In the genomic region with DNA sequence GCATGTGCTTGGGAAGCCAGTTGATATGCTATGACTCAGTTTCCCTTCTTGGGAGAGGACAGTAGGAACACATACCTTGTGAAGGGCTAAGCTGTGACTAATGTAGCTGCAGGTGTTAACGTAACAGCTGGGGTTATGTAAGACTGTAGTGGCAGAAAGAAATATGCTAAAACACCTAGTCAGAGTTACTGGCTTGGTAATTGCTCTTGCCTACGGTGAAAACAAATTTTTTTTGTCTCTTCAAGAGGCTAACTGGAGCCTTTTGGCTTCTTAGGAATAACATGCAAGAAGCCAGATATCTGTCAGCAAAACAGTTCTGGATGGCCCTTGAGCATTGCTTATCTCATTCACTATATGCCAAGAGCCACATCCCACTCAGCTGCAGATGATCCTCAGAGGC, we compare ENCODE assay signal across 8 cellular contexts. TPM values are rescaled to one million over a fixed set of nuclear protein-coding genes. Genes with fewer than 3 reads are reported as not detected.
DNase-seq lines count a peak whose midpoint lies in the region; ATAC-seq and TF ChIP-seq lines count a peak whose summit lies in the region.

No MANE protein-coding gene starts in this region.

- TF ChIP-seq CTCF in IMR-90 (conservative IDR thresholded peaks at IDR 0.05; ENCODE audit: low read depth, low read length) = no peak
- TF ChIP-seq CTCF in breast epithelium (IDR thresholded peaks at IDR 0.05) = no peak

- H4K20me1 ChIP-seq in IMR-90 (ENCODE audit: insufficient read depth, low read length) = peaks cover 37% of the 10 kb centered on the region

- H3K14ac ChIP-seq in IMR-90 (replicated peaks; ENCODE audit: low read depth, low read length) = peak overlapping the region; percentile 87

- H3K9ac ChIP-seq in IMR-90 (ENCODE audit: low read depth, low read length) (peak overlapping the region; percentile 79; the same call in 1 of the 2 replicates), muscle layer of colon (ENCODE audit: low read length) (peak overlapping the region; percentile 39)

- DNase-seq in IMR-90 (no peak), breast epithelium (ENCODE audit: low spot score in 2 of 2) (no peak), nucleus accumbens (lab: John Stamatoyannopoulos, UW) (no peak)
- no peak for DNase-seq in stimulated activated CD4-positive, alpha-beta T cell treated with anti-CD3 and anti-CD28 coated beads, Interleukin-15, amount 100 ng/mL, for 24 hours
- no peak for DNase-seq in activated effector memory CD4-positive, alpha-beta T cell treated with Interleukin-2 at 50 U/mL for 16 hours

- intact Hi-C loops in IMR-90 (cut with micrococcal nuclease) (loop anchor here (10.0 kb wide), 1 partner anchor 171 kb away; no protein-coding TSS in a partner anchor), breast epithelium (cut with DNase I; ENCODE audit: low total_unique reads) (no loop called here)

- H2BK15ac ChIP-seq in IMR-90 (ENCODE audit: low read depth, low read length) = 0 out of 3 replicates have a peak overlapping the region, but pooled peaks have one; percentile 13

- H3K9me3 ChIP-seq in IMR-90 (ENCODE audit: control insufficient read depth, insufficient read depth, low read length) (no peaks in the 10 kb centered on the region), breast epithelium (no peaks in the 10 kb centered on the region), muscle layer of colon (ENCODE audit: low read length) (no peaks in the 10 kb centered on the region)

- H3K27ac ChIP-seq in ACC112 (ENCODE audit: low read depth, low read length) (peak overlapping the region; percentile 65), IMR-90 (ENCODE audit: insufficient read depth, low read length) (no peak overlapping the region), breast epithelium (peak overlapping the region; percentile 89 to 93), muscle layer of colon (ENCODE audit: low read depth, low read length) (no peak overlapping the region)

- 17% methylated on average over 1 of the region's 2 CpGs; no CpG with 5 or more reads in 1 of the 2 experiments for WGBS in IMR-90 (ENCODE audit: extremely low coverage in 2 of 2, insufficient read length in 1 of 2), 2 experiments

- peak overlapping the region; percentile 91 for H3K4ac ChIP-seq in IMR-90 (ENCODE audit: low read depth, low read length)

- peaks cover 16% of the 10 kb centered on the region for H3K9me1 ChIP-seq in IMR-90 (ENCODE audit: insufficient read depth, low read length)

- no peak for TF ChIP-seq RAD21 in IMR-90 (IDR thresholded peaks at IDR 0.05; ENCODE audit: low read length)

- dilution Hi-C loops in IMR-90 (cut with HindIII; ENCODE audit: low sequenced_read_pairs, unreplicated experiment) = no loop called here

- no peak overlapping the region; the same call in 1 of the 2 replicates for H3K18ac ChIP-seq in IMR-90 (ENCODE audit: low read depth, low read length)

- peak overlapping the region; percentile 82 for H2AK5ac ChIP-seq in IMR-90 (ENCODE audit: low read depth, low read length)

- peak overlapping the region; percentile 96 for H3K23ac ChIP-seq in IMR-90 (ENCODE audit: low read depth, low read length)

- H3K4me3 ChIP-seq in ACC112 (ENCODE audit: low read depth, low read length) (peak overlapping the region; percentile 92), IMR-90 (ENCODE audit: insufficient read depth, low read depth, low read length) (peak overlapping the region; percentile 80), breast epithelium (peak overlapping the region; percentile 74 to 93 (median 88)), muscle layer of colon (ENCODE audit: low read depth in 1 of 2, low read length in 2 of 2) (peak overlapping the region; percentile 75 to 93)

- H2AFZ ChIP-seq in ACC112 (ENCODE audit: low read length, unreplicated experiment) (no peak overlapping the region), IMR-90 (replicated peaks; ENCODE audit: low read length, poor library complexity) (no peak overlapping the region)

- TF ChIP-seq POLR2A in IMR-90 (IDR thresholded peaks at IDR 0.05; ENCODE audit: low read depth, low read length) = no peak
- no peak for TF ChIP-seq POLR2A in breast epithelium (IDR thresholded peaks at IDR 0.05)

- peaks cover 18 to 64% of the 10 kb centered on the region in 2 experiments; a peak in 3 of 4 replicates for H3K79me1 ChIP-seq in IMR-90 (ENCODE audit: low read depth in 1 of 2, low read length in 2 of 2)

- in situ Hi-C loops in IMR-90 (cut with MboI; ENCODE audit: low sequenced_read_pairs) = no loop called here

- peak overlapping the region; percentile 78 for H2BK5ac ChIP-seq in IMR-90 (ENCODE audit: low read depth, low read length, poor library complexity, severe bottlenecking)

- 0 out of 4 replicates have a peak overlapping the region, but pooled peaks of 1 of the 2 experiments have one; percentile 53 for H4K8ac ChIP-seq in IMR-90 (ENCODE audit: low read depth in 2 of 2, low read length in 2 of 2)

- peak overlapping the region; percentile 34 for H2AK9ac ChIP-seq in IMR-90 (replicated peaks; ENCODE audit: low read depth, low read length, poor library complexity)

- no peaks in the 10 kb centered on the region for H3K36me3 ChIP-seq in ACC112 (ENCODE audit: insufficient read depth, low read length)
- H3K36me3 ChIP-seq in IMR-90 (ENCODE audit: control insufficient read depth, insufficient read depth, low read length) = no peaks in the 10 kb centered on the region
- no peaks in the 10 kb centered on the region for H3K36me3 ChIP-seq in breast epithelium
- no peaks in the 10 kb centered on the region for H3K36me3 ChIP-seq in muscle layer of colon (ENCODE audit: insufficient read depth, low read length)

- H3K27me3 ChIP-seq in ACC112 (ENCODE audit: insufficient read depth, low read length) = no peaks in the 10 kb centered on the region
- H3K27me3 ChIP-seq in IMR-90 (ENCODE audit: control insufficient read depth, insufficient read depth, low read length) = no peaks in the 10 kb centered on the region
- H3K27me3 ChIP-seq in breast epithelium = no peaks in the 10 kb centered on the region
- no peaks in the 10 kb centered on the region for H3K27me3 ChIP-seq in muscle layer of colon (ENCODE audit: control insufficient read depth in 1 of 2, insufficient read depth in 2 of 2, low read length in 2 of 2)

- H2BK20ac ChIP-seq in IMR-90 (ENCODE audit: low read depth, low read length) = no peak overlapping the region

- H3K4me1 ChIP-seq in ACC112 (ENCODE audit: control insufficient read depth, insufficient read depth, low read length, unreplicated experiment) (peaks cover 65% of the 10 kb centered on the region), IMR-90 (ENCODE audit: control insufficient read depth, insufficient read depth, low read length) (peaks cover 21% of the 10 kb centered on the region), breast epithelium (peaks cover 5 to 15% of the 10 kb centered on the region in 2 donors), muscle layer of colon (ENCODE audit: insufficient read depth, low read length) (peaks cover 61% of the 10 kb centered on the region)

- BruUV-seq in IMR-90 (replicated peaks; lab: Mats Ljungman, UMichigan) = no TSS peak

- CTCF ChIA-PET in IMR-90 (lab: Yijun Ruan, JAX) = no interaction called here

- H3K79me2 ChIP-seq in ACC112 (ENCODE audit: control insufficient read depth, insufficient read depth, low read length, unreplicated experiment) = peaks cover 48% of the 10 kb centered on the region

- no peak overlapping the region for H3K56ac ChIP-seq in IMR-90 (ENCODE audit: extremely low read depth, insufficient read depth, low read length)

- H4K91ac ChIP-seq in IMR-90 (ENCODE audit: insufficient read depth, low read depth, low read length) = peak overlapping the region; percentile 70

- peak overlapping the region; percentile 98 for H3K4me2 ChIP-seq in IMR-90 (ENCODE audit: low read depth, low read length)

- H2BK120ac ChIP-seq in IMR-90 (ENCODE audit: low read depth, low read length) = 0 out of 2 replicates have a peak overlapping the region, but pooled peaks have one; percentile 22

- ATAC-seq in IMR-90 (ENCODE audit: low read depth) (no peak), GM21528 (IDR thresholded peaks at IDR 0.05; ENCODE audit: low FRiP score, unreplicated experiment) (no peak)

- no peak overlapping the region for H4K5ac ChIP-seq in IMR-90 (ENCODE audit: low read depth, low read length)

- POLR2A ChIA-PET in IMR-90 (lab: Charles Lee; ENCODE audit: unreplicated experiment) = no interaction called here

TF ChIP-seq in IMR-90, 13 proteins besides CTCF, POLR2A, EP300 and RAD21 (continues in another document):
- TF ChIP-seq, protein P1, sequence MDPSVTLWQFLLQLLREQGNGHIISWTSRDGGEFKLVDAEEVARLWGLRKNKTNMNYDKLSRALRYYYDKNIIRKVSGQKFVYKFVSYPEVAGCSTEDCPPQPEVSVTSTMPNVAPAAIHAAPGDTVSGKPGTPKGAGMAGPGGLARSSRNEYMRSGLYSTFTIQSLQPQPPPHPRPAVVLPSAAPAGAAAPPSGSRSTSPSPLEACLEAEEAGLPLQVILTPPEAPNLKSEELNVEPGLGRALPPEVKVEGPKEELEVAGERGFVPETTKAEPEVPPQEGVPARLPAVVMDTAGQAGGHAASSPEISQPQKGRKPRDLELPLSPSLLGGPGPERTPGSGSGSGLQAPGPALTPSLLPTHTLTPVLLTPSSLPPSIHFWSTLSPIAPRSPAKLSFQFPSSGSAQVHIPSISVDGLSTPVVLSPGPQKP (IDR thresholded peaks at IDR 0.05; ENCODE audit: borderline replicate concordance, low read depth, low read length) = no peak
- TF ChIP-seq NFE2L2 (IDR thresholded peaks at IDR 0.05; ENCODE audit: low read depth, low read length) (no peak), RCOR1 (IDR thresholded peaks at IDR 0.05; ENCODE audit: insufficient replicate concordance, low read length) (no peak), CHD1 (IDR thresholded peaks at IDR 0.05; ENCODE audit: low read depth, low read length) (no peak), MAZ (IDR thresholded peaks at IDR 0.05; ENCODE audit: borderline replicate concordance, low read depth, low read length) (no peak), MXI1 (IDR thresholded peaks at IDR 0.05; ENCODE audit: borderline replicate concordance, low read depth, low read length) (no peak), FOS (IDR thresholded peaks at IDR 0.05; ENCODE audit: low read depth, low read length) (no peak)

RNA-seq across cellular contexts. Expression of a gene that starts 1.4 kb away (rescaled TPM):
- total RNA-seq in IMR-90 (2012; rRNA removed) (10.3 and 12.5 TPM in 2 replicates), breast epithelium (10 to 100 TPM; 11.5 to 29.3 (median 24.3) TPM)
- 14.7 and 15.3 TPM in 2 replicates for polyA plus RNA-seq in IMR-90 (2012; rRNA removed)
- polyA plus RNA-seq in IMR-90 (2012; cell fraction: cytosol; rRNA removed) = 4.8 and 6.1 TPM in 2 replicates
- 40.6 and 67.6 TPM in 2 replicates for polyA plus RNA-seq in IMR-90 (2012; cell fraction: nucleus; rRNA removed; ENCODE audit: low replicate concordance)

RNA-seq across cellular contexts. Expression of a gene that starts 52.2 kb away (rescaled TPM):
- total RNA-seq in IMR-90 (2012; rRNA removed) (3.6 and 5.0 TPM in 2 replicates), breast epithelium (10 to 100 TPM in 1 of 3 donors, 1 to 10 TPM in 2; 7.8 to 20.8 (median 8.8) TPM)
- 6.3 and 8.1 TPM in 2 replicates for polyA plus RNA-seq in IMR-90 (2012; rRNA removed)
- polyA plus RNA-seq in IMR-90 (2012; cell fraction: cytosol; rRNA removed) = 7.9 and 8.2 TPM in 2 replicates
- 12.6 and 22.4 TPM in 2 replicates for polyA plus RNA-seq in IMR-90 (2012; cell fraction: nucleus; rRNA removed; ENCODE audit: low replicate concordance)

Comparison
In these comparisons a context has a peak if more than half of its experiments do, and no peak if none do; other contexts are left out.
1. H3K27ac ChIP-seq: peak in ACC112 (single experiment) and breast epithelium (2 of 2); none in IMR-90 (single experiment) and muscle layer of colon (single experiment).
2. Peak in every context shown above with its lines, with median percentiles within 50 percentile points of each other: H3K4me3 ChIP-seq.